Comparison of ENCODE assay signal across 8 cellular contexts in the genomic region with DNA sequence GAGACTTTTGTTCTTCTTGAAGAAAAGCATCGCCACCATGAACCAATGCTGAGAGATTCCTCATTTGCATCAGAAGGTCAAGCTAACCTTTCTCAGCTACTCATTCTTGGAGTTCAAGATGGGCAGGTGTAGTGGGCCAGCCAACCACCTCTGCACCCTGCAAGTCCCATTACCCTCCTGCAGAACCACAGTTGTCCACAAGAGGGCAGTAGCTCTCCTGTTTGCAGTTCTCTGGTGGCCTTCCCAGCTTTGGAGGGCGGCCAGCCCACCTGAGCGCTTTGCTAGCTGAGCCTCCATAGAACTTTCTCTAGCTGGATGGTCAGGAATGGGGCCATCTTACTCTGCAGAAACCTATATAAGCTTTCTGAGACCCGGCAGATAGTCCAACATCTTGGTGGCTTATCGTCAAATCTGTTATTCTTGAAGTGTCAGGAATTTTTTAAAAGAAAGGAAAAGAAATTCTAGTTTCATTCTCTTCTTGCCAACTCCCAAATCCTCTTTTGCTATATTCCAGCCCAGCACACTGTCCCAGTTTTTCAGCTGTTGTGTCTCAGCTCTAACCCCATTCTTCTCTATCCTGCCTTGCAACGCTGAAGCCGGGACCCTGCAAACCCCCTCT. TPM values are rescaled to one million over a fixed set of nuclear protein-coding genes. Genes with fewer than 3 reads are reported as not detected.
DNase-seq lines count a peak whose midpoint lies in the region; ATAC-seq and TF ChIP-seq lines count a peak whose summit lies in the region.

No MANE protein-coding gene starts in this region.

- no peak overlapping the region for H3K27ac Mint-ChIP-seq in CD4-positive, alpha-beta T cell
- peak overlapping the region in 2 of 3 donors; percentile 33 to 43 for H3K27ac Mint-ChIP-seq in IgD-negative memory B cell

- peaks cover 48% of the 10 kb centered on the region for H3K27me3 ChIP-seq in CD4-positive, alpha-beta T cell (ENCODE audit: control insufficient read depth, insufficient read depth, low read length)

- intact Hi-C loops in CD4-positive, alpha-beta T cell (cut with DNase I, micrococcal nuclease) = loop anchor here in 1 of 2 experiments (1.0 kb wide), 1 partner anchor 226 kb away; no protein-coding TSS in a partner anchor
- intact Hi-C loops in head of caudate nucleus (cut with DNase I) = loop anchor here (10.0 kb wide), 1 partner anchor 223 kb away; no protein-coding TSS in a partner anchor

- peak; percentile 65 for ATAC-seq in CD4-positive, alpha-beta T cell (ENCODE audit: poor library complexity)
- ATAC-seq in GM19372 (IDR thresholded peaks at IDR 0.05; ENCODE audit: low read depth, unreplicated experiment) = peak; percentile 68
- no peak for ATAC-seq in HG02884 (IDR thresholded peaks at IDR 0.05; ENCODE audit: unreplicated experiment)

- TF ChIP-seq CTCF in CD4-positive, alpha-beta T cell (IDR thresholded peaks at IDR 0.05) = peak; percentile 97

- POLR2A ChIA-PET in CD4-positive, alpha-beta T cell (lab: Charles Lee) = interaction anchor here (1.3 kb wide), 1 partner anchor 26 kb away, joined by 3 read pairs; no protein-coding TSS in a partner anchor

- H3K9me3 Mint-ChIP-seq in CD4-positive, alpha-beta T cell = no peaks in the 10 kb centered on the region
- H3K9me3 Mint-ChIP-seq in IgD-negative memory B cell = no peaks in the 10 kb centered on the region

- H3K27ac ChIP-seq in CD4-positive, alpha-beta T cell (ENCODE audit: low read depth, low read length) = no peak overlapping the region

- no peaks in the 10 kb centered on the region for H3K4me1 Mint-ChIP-seq in CD4-positive, alpha-beta T cell (ENCODE audit: low read depth)
- H3K4me1 Mint-ChIP-seq in IgD-negative memory B cell = peaks cover 0 to 4% (median 0%) of the 10 kb centered on the region in 3 donors

- DNase-seq in CD4-positive, alpha-beta T cell = peak; percentile 59 to 77 (median 72)
- DNase-seq in RPMI8226 (peak; percentile 78), head of caudate nucleus (peak in 41 of 42 donors; percentile 52 to 91 (median 81)), putamen (ENCODE audit: low spot score) (peak; percentile 39)
- peak; percentile 62 for DNase-seq in activated effector memory CD4-positive, alpha-beta T cell treated with Interleukin-2 at 50 U/mL for 16 hours

- no peaks in the 10 kb centered on the region for H3K9me3 ChIP-seq in CD4-positive, alpha-beta T cell (ENCODE audit: control insufficient read depth, low read length)

- CTCF ChIA-PET in CD4-positive, alpha-beta T cell (lab: Charles Lee) = interaction anchor here (0.6 to 2.1 kb wide), 14 partner anchors 9 to 548 kb away, joined by 3 to 20 read pairs (median 4); no protein-coding TSS in a partner anchor

- H3K36me3 Mint-ChIP-seq in CD4-positive, alpha-beta T cell (ENCODE audit: low read depth) = no peaks in the 10 kb centered on the region
- H3K36me3 Mint-ChIP-seq in IgD-negative memory B cell = no peaks in the 10 kb centered on the region

- peaks cover 79% of the 10 kb centered on the region for H3K27me3 Mint-ChIP-seq in CD4-positive, alpha-beta T cell
- H3K27me3 Mint-ChIP-seq in IgD-negative memory B cell = peaks cover 43% of the 10 kb centered on the region

- H3K4me3 Mint-ChIP-seq in CD4-positive, alpha-beta T cell = no peak overlapping the region
- H3K4me3 Mint-ChIP-seq in IgD-negative memory B cell = no peak overlapping the region

RNA-seq across cellular contexts. Expression of gene LMX1A, which starts 11.0 kb away (rescaled TPM):
- not detected for total RNA-seq in CD4-positive, alpha-beta T cell
- polyA plus RNA-seq in IgD-negative memory B cell = not detected
